1 cellular context compared by ENCODE assay signal in genomic region chr7:2209961-2210323, GRCh38.
TF ChIP-seq lines count a peak whose summit lies in the region.

No MANE protein-coding gene starts in this region.

TF ChIP-seq in GM23338, 12 proteins besides CTCF, POLR2A, EP300 and RAD21 (continued from another document):
- TF ChIP-seq, protein P1, sequence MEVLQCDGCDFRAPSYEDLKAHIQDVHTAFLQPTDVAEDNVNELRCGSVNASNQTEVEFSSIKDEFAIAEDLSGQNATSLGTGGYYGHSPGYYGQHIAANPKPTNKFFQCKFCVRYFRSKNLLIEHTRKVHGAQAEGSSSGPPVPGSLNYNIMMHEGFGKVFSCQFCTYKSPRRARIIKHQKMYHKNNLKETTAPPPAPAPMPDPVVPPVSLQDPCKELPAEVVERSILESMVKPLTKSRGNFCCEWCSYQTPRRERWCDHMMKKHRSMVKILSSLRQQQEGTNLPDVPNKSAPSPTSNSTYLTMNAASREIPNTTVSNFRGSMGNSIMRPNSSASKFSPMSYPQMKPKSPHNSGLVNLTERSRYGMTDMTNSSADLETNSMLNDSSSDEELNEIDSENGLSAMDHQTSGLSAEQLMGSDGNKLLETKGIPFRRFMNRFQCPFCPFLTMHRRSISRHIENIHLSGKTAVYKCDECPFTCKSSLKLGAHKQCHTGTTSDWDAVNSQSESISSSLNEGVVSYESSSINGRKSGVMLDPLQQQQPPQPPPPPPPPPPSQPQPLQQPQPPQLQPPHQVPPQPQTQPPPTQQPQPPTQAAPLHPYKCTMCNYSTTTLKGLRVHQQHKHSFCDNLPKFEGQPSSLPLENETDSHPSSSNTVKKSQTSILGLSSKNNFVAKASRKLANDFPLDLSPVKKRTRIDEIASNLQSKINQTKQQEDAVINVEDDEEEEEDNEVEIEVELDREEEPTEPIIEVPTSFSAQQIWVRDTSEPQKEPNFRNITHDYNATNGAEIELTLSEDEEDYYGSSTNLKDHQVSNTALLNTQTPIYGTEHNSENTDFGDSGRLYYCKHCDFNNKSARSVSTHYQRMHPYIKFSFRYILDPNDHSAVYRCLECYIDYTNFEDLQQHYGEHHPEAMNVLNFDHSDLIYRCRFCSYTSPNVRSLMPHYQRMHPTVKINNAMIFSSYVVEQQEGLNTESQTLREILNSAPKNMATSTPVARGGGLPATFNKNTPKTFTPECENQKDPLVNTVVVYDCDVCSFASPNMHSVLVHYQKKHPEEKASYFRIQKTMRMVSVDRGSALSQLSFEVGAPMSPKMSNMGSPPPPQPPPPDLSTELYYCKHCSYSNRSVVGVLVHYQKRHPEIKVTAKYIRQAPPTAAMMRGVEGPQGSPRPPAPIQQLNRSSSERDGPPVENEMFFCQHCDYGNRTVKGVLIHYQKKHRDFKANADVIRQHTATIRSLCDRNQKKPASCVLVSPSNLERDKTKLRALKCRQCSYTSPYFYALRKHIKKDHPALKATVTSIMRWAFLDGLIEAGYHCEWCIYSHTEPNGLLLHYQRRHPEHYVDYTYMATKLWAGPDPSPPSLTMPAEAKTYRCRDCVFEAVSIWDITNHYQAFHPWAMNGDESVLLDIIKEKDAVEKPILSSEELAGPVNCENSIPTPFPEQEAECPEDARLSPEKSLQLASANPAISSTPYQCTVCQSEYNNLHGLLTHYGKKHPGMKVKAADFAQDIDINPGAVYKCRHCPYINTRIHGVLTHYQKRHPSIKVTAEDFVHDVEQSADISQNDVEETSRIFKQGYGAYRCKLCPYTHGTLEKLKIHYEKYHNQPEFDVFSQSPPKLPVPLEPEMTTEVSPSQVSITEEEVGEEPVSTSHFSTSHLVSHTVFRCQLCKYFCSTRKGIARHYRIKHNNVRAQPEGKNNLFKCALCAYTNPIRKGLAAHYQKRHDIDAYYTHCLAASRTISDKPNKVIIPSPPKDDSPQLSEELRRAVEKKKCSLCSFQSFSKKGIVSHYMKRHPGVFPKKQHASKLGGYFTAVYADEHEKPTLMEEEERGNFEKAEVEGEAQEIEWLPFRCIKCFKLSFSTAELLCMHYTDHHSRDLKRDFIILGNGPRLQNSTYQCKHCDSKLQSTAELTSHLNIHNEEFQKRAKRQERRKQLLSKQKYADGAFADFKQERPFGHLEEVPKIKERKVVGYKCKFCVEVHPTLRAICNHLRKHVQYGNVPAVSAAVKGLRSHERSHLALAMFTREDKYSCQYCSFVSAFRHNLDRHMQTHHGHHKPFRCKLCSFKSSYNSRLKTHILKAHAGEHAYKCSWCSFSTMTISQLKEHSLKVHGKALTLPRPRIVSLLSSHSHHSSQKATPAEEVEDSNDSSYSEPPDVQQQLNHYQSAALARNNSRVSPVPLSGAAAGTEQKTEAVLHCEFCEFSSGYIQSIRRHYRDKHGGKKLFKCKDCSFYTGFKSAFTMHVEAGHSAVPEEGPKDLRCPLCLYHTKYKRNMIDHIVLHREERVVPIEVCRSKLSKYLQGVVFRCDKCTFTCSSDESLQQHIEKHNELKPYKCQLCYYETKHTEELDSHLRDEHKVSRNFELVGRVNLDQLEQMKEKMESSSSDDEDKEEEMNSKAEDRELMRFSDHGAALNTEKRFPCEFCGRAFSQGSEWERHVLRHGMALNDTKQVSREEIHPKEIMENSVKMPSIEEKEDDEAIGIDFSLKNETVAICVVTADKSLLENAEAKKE (CRISPR knock-in tag; IDR thresholded peaks at IDR 0.05), result no peak
- TF ChIP-seq REST (IDR thresholded peaks at IDR 0.05; ENCODE audit: unreplicated experiment), result no peak
- TF ChIP-seq EZH2phosphoT487 (IDR thresholded peaks at IDR 0.05; ENCODE audit: unreplicated experiment), result no peak
- no peak for TF ChIP-seq EZH2 (IDR thresholded peaks at IDR 0.05; ENCODE audit: low read depth, unreplicated experiment)
- no peak for TF ChIP-seq ZNF331 (CRISPR knock-in tag; IDR thresholded peaks at IDR 0.05; ENCODE audit: low read depth)
- no peak for TF ChIP-seq CREB1 (CRISPR knock-in tag; IDR thresholded peaks at IDR 0.05; ENCODE audit: low read depth)
